In genomic region chr5:150277043-150277442, GRCh38 we compare ENCODE assay signal across 32 cellular contexts. TPM values are rescaled to one million over a fixed set of nuclear protein-coding genes. Genes with fewer than 3 reads are reported as not detected.
"Had no signal": no experiment of that assay in that cellular context is flagged by ENCODE, and none has a peak within 500 bp of the region (broad histone marks: within the 10 kb centered on the region; RNA-seq: fewer than 3 reads in every experiment).

No MANE protein-coding gene starts in this region.

- H3K9me3 ChIP-seq: ascending aorta, breast epithelium, colonic mucosa had no signal

- ATAC-seq: activated naive CD4-positive, alpha-beta T cell treated with anti-CD3 and anti-CD28 coated beads, Interleukin-2, amount 50 U/mL, for 72 hours; activated T-cell treated with anti-CD3 and anti-CD28 coated beads, Interleukin-2, amount 50 U/mL, for 72 hours; esophagus mucosa; T-helper 17 cell; WTC11 had no signal

- H3K27ac ChIP-seq: ascending aorta, breast epithelium, cardiac muscle cell, colonic mucosa, VCaP had no signal

- DNase-seq: activated CD4-positive, alpha-beta memory T cell treated with anti-CD3 and anti-CD28 coated beads, Interleukin-2, amount 10 ng/mL, durations not matched to agents 7 days and 5 days; activated CD4-positive, alpha-beta T cell treated with anti-CD3 and anti-CD28 coated beads for 1 hour; activated CD4-positive, alpha-beta T cell treated with anti-CD3 and anti-CD28 coated beads for 4 hours; activated CD4-positive, alpha-beta T cell treated with anti-CD3 and anti-CD28 coated beads, Interleukin-2, amount 10 ng/mL, durations not matched to agents 7 days and 5 days; activated CD4-positive, alpha-beta T cell treated with anti-CD3 and anti-CD28 coated beads, Interleukin-2, amount 50 U/mL, for 4 hours; activated CD8-positive, alpha-beta memory T cell treated with anti-CD3 and anti-CD28 coated beads, Interleukin-2, amount 50 U/mL, for 48 hours; activated gamma-delta T cell; activated naive CD4-positive, alpha-beta T cell; activated naive CD4-positive, alpha-beta T cell treated with anti-CD3 and anti-CD28 coated beads, Interleukin-2, amount 10 ng/mL, durations not matched to agents 7 days and 5 days; activated naive CD8-positive, alpha-beta T cell treated with anti-CD3 and anti-CD28 coated beads, Interleukin-2, amount 10 ng/mL, durations not matched to agents 7 days and 5 days; activated T-cell treated with anti-CD3 and anti-CD28 coated beads for 4 hours; activated T-cell treated with anti-CD3 and anti-CD28 coated beads, Interleukin-2, amount 50 U/mL, for 24 hours; activated T-cell treated with anti-CD3 and anti-CD28 coated beads, Interleukin-2, amount 50 U/mL, for 72 hours; central memory CD4-positive, alpha-beta T cell; cerebellar nuclear complex; colonic mucosa; effector memory CD4-positive, alpha-beta T cell; endodermal cell; foreskin fibroblast; T-helper 1 cell; T-helper 17 cell; T1000 had no signal

- H3K36me3 ChIP-seq: ascending aorta, breast epithelium, cardiac muscle cell, colonic mucosa had no signal

- H3K27me3 ChIP-seq: ascending aorta, breast epithelium, cardiac muscle cell, colonic mucosa had no signal

- H3K4me3 ChIP-seq: ascending aorta, breast epithelium, cardiac muscle cell, colonic mucosa had no signal

- FAIRE-seq: frontal cortex had no signal

- H3K4me1 ChIP-seq: ascending aorta, breast epithelium, colonic mucosa had no signal

RNA-seq across cellular contexts. Expression of gene CAMK2A, which starts 12.5 kb away (rescaled TPM):
- total RNA-seq: activated CD4-positive, alpha-beta memory T cell treated with anti-CD3 and anti-CD28 coated beads, Interleukin-2, amount 10 ng/mL, durations not matched to agents 7 days and 5 days; activated CD4-positive, alpha-beta T cell treated with anti-CD3 and anti-CD28 coated beads, Interleukin-2, amount 10 ng/mL, durations not matched to agents 7 days and 5 days; activated naive CD4-positive, alpha-beta T cell treated with anti-CD3 and anti-CD28 coated beads, Interleukin-2, amount 50 U/mL, for 72 hours; activated naive CD8-positive, alpha-beta T cell treated with anti-CD3 and anti-CD28 coated beads, Interleukin-2, amount 10 ng/mL, durations not matched to agents 7 days and 5 days; activated T-cell treated with anti-CD3 and anti-CD28 coated beads, Interleukin-2, amount 50 U/mL, for 72 hours; ascending aorta; dermis microvascular lymphatic vessel endothelial cell; epithelial cell of proximal tubule; T-helper 17 cell had no signal

RNA-seq across cellular contexts. Expression of gene ARSI, which starts 25.7 kb away (rescaled TPM):
- total RNA-seq: activated CD4-positive, alpha-beta memory T cell treated with anti-CD3 and anti-CD28 coated beads, Interleukin-2, amount 10 ng/mL, durations not matched to agents 7 days and 5 days; activated CD4-positive, alpha-beta T cell treated with anti-CD3 and anti-CD28 coated beads, Interleukin-2, amount 10 ng/mL, durations not matched to agents 7 days and 5 days; activated naive CD4-positive, alpha-beta T cell treated with anti-CD3 and anti-CD28 coated beads, Interleukin-2, amount 50 U/mL, for 72 hours; activated naive CD8-positive, alpha-beta T cell treated with anti-CD3 and anti-CD28 coated beads, Interleukin-2, amount 10 ng/mL, durations not matched to agents 7 days and 5 days; activated T-cell treated with anti-CD3 and anti-CD28 coated beads, Interleukin-2, amount 50 U/mL, for 72 hours; ascending aorta; T-helper 17 cell had no signal
